In genomic region chr17:77106874-77107358, GRCh38 we compare ENCODE assay signal across 10 cellular contexts. TPM values are rescaled to one million over a fixed set of nuclear protein-coding genes. Genes with fewer than 3 reads are reported as not detected.
A peak's percentile ranks its signal among the peaks of the same experiment; 100 is the strongest.
DNase-seq lines count a peak whose midpoint lies in the region; ATAC-seq and TF ChIP-seq lines count a peak whose summit lies in the region.
"Had no signal": no experiment of that assay in that cellular context is flagged by ENCODE, and none has a peak within 500 bp of the region (broad histone marks: within the 10 kb centered on the region; RNA-seq: fewer than 3 reads in every experiment).

No MANE protein-coding gene starts in this region.

- H3K9me3 Mint-ChIP-seq in chondrocyte (ENCODE audit: low read depth) = no peaks in the 10 kb centered on the region
- H3K9me3 Mint-ChIP-seq: activated naive CD4-positive, alpha-beta T cell treated with anti-CD3 and anti-CD28 coated beads, Interleukin-2, amount 50 U/mL, for 24 hours had no signal

- H3K9me3 ChIP-seq in T-helper 17 cell (ENCODE audit: control insufficient read depth, low read length, poor library complexity, severe bottlenecking) (no peaks in the 10 kb centered on the region), skeletal muscle tissue (ENCODE audit: control insufficient read depth in 3 of 3, low read length in 3 of 3) (no peaks in the 10 kb centered on the region), right lobe of liver (no peaks in the 10 kb centered on the region)

- intact Hi-C loops in right lobe of liver (cut with DNase I) = no loop called here

- H3K4me3 ChIP-seq in H7 (ENCODE audit: insufficient read depth, low read depth, low read length) (no peak overlapping the region), skeletal muscle tissue (ENCODE audit: low read length in 3 of 3) (no peak overlapping the region), right lobe of liver (no peak overlapping the region)

- 61% methylated on average over 8 of the region's 8 CpGs for WGBS in right lobe of liver (ENCODE audit: insufficient coverage, low coverage, low lambda C conversion rate, missing lambda C conversion rate)

- no peak overlapping the region for H3K9ac ChIP-seq in skeletal muscle tissue (ENCODE audit: low read depth in 1 of 3, low read length in 3 of 3)

- H3K4me1 Mint-ChIP-seq in T-helper 17 cell = peaks cover 21% of the 10 kb centered on the region
- H3K4me1 Mint-ChIP-seq in chondrocyte (ENCODE audit: low read depth) = peaks cover 17% of the 10 kb centered on the region

- H3K27ac ChIP-seq in skeletal muscle tissue (ENCODE audit: low read depth, low read length) (peak overlapping the region; percentile 25), right lobe of liver (no peak overlapping the region)

- H3K27ac Mint-ChIP-seq in T-helper 17 cell = peak overlapping the region; percentile 96
- no peak overlapping the region for H3K27ac Mint-ChIP-seq in chondrocyte (ENCODE audit: unreplicated experiment)
- H3K27ac Mint-ChIP-seq: activated naive CD4-positive, alpha-beta T cell treated with anti-CD3 and anti-CD28 coated beads, Interleukin-2, amount 50 U/mL, for 24 hours had no signal

- TF ChIP-seq CTCF in chondrocyte (IDR thresholded peaks at IDR 0.05) = no peak
- no peak for TF ChIP-seq CTCF in right lobe of liver (IDR thresholded peaks at IDR 0.05)

- H3K4me3 Mint-ChIP-seq in T-helper 17 cell (peak overlapping the region; percentile 84), chondrocyte (ENCODE audit: unreplicated experiment) (no peak overlapping the region)
- H3K4me3 Mint-ChIP-seq: activated naive CD4-positive, alpha-beta T cell treated with anti-CD3 and anti-CD28 coated beads, Interleukin-2, amount 50 U/mL, for 24 hours had no signal

- TF ChIP-seq POLR2A in right lobe of liver (IDR thresholded peaks at IDR 0.05) = no peak

- no peaks in the 10 kb centered on the region for H3K27me3 ChIP-seq in H7 (ENCODE audit: control insufficient read depth, insufficient read depth, low read length)
- H3K27me3 ChIP-seq in skeletal muscle tissue (ENCODE audit: control insufficient read depth in 3 of 3, insufficient read depth in 3 of 3, low read length in 3 of 3) = no peaks in the 10 kb centered on the region
- H3K27me3 ChIP-seq in right lobe of liver = no peaks in the 10 kb centered on the region

- H3K36me3 Mint-ChIP-seq in T-helper 17 cell (ENCODE audit: low read depth) = no peaks in the 10 kb centered on the region
- H3K36me3 Mint-ChIP-seq in chondrocyte (ENCODE audit: low read depth) = no peaks in the 10 kb centered on the region
- H3K36me3 Mint-ChIP-seq: activated naive CD4-positive, alpha-beta T cell treated with anti-CD3 and anti-CD28 coated beads, Interleukin-2, amount 50 U/mL, for 24 hours had no signal

- no peaks in the 10 kb centered on the region for H3K27me3 Mint-ChIP-seq in T-helper 17 cell
- H3K27me3 Mint-ChIP-seq in chondrocyte (ENCODE audit: low read depth) = no peaks in the 10 kb centered on the region
- H3K27me3 Mint-ChIP-seq: activated naive CD4-positive, alpha-beta T cell treated with anti-CD3 and anti-CD28 coated beads, Interleukin-2, amount 50 U/mL, for 24 hours had no signal

- peak; percentile 55 to 61 for ATAC-seq in activated CD4-positive, CD25-positive, alpha-beta regulatory T cell treated with anti-CD3 and anti-CD28 coated beads, Interleukin-2, amount 50 U/mL, for 24 hours
- ATAC-seq in T-helper 17 cell (peak; percentile 62), right lobe of liver (no peak)

- H3K36me3 ChIP-seq in H7 (replicated peaks; ENCODE audit: control insufficient read depth, insufficient read depth, low read length) (no peaks in the 10 kb centered on the region), skeletal muscle tissue (ENCODE audit: control insufficient read depth in 3 of 3, insufficient read depth in 3 of 3, low read length in 3 of 3) (no peaks in the 10 kb centered on the region), right lobe of liver (no peaks in the 10 kb centered on the region)

- no peak for DNase-seq in activated CD4-positive, CD25-positive, alpha-beta regulatory T cell (lab: John Stamatoyannopoulos, UW)
- DNase-seq in H7 (peak; percentile 62), T-helper 17 cell (no peak), hippocampal formation (lab: John Stamatoyannopoulos, UW) (no peak), chondrocyte (ENCODE audit: low spot score) (no peak), right lobe of liver (no peak)
- DNase-seq: KG1 had no signal

- H3K4me1 ChIP-seq in skeletal muscle tissue (ENCODE audit: control insufficient read depth in 3 of 3, insufficient read depth in 3 of 3, low read length in 3 of 3) = peaks cover 12 to 26% (median 16%) of the 10 kb centered on the region in 3 donors
- peaks cover 0 to 4% (median 0%) of the 10 kb centered on the region in 4 donors for H3K4me1 ChIP-seq in right lobe of liver

RNA-seq across cellular contexts. Expression of gene SEC14L1, which starts 33.9 kb away (rescaled TPM):
- 45.9 and 68.3 TPM in 2 replicates for total RNA-seq in H7 (2014; rRNA removed; shearing (Covaris generic))
- total RNA-seq in T-helper 17 cell (100 to 1,000 TPM in 1 of 2 donors, 10 to 100 TPM in 1; 96.6 to 140 TPM), skeletal muscle tissue (83.5 TPM), chondrocyte (47.1 to 60.0 TPM (median 51.8 TPM) in 3 replicates), right lobe of liver (10 to 100 TPM; 21.5 to 44.4 (median 24.9) TPM)

Comparison
In these comparisons a context has a peak if more than half of its experiments do, and no peak if none do; other contexts are left out.
1. ATAC-seq: peak in activated CD4-positive, CD25-positive, alpha-beta regulatory T cell treated with anti-CD3 and anti-CD28 coated beads, Interleukin-2, amount 50 U/mL, for 24 hours (2 of 2) and T-helper 17 cell (single experiment); none in right lobe of liver (0 of 4).